ENCODE assay signal across 11 cellular contexts in genomic region chr5:10736808-10737207, GRCh38.
"Had no signal": no experiment of that assay in that cellular context is flagged by ENCODE, and none has a peak within 500 bp of the region (broad histone marks: within the 10 kb centered on the region; RNA-seq: fewer than 3 reads in every experiment).

No MANE protein-coding gene starts in this region.

- H3K9me3 ChIP-seq: upper lobe of right lung had no signal

- DNase-seq: activated CD4-positive, alpha-beta T cell treated with anti-CD3 and anti-CD28 coated beads, Interleukin-2, amount 50 U/mL, for 48 hours; activated naive CD4-positive, alpha-beta T cell treated with anti-CD3 and anti-CD28 coated beads, Interleukin-2, amount 10 ng/mL, durations not matched to agents 7 days and 5 days; endodermal cell; mucosa of descending colon; natural killer cell; stimulated activated CD4-positive, alpha-beta T cell treated with anti-CD3 and anti-CD28 coated beads, Interleukin-2, amount 100 ng/mL, for 48 hours; stimulated activated naive CD4-positive, alpha-beta T cell treated with Interleukin-2 at 50 U/mL for 16 hours; upper lobe of right lung had no signal

- H3K27me3 ChIP-seq: ascending aorta, dorsolateral prefrontal cortex, upper lobe of right lung had no signal

- H3K27ac ChIP-seq: ascending aorta, dorsolateral prefrontal cortex, upper lobe of right lung had no signal

- H3K4me3 Mint-ChIP-seq: activated naive CD4-positive, alpha-beta T cell treated with anti-CD3 and anti-CD28 coated beads, Interleukin-2, amount 10 ng/mL, durations not matched to agents 7 days and 5 days; endodermal cell; natural killer cell had no signal

- H3K36me3 ChIP-seq: upper lobe of right lung had no signal

- H3K4me3 ChIP-seq: ascending aorta, dorsolateral prefrontal cortex, mucosa of descending colon, upper lobe of right lung had no signal

- H3K27me3 Mint-ChIP-seq: activated naive CD4-positive, alpha-beta T cell treated with anti-CD3 and anti-CD28 coated beads, Interleukin-2, amount 10 ng/mL, durations not matched to agents 7 days and 5 days had no signal

- H3K4me1 ChIP-seq: ascending aorta, upper lobe of right lung had no signal

- H3K4me1 Mint-ChIP-seq: activated naive CD4-positive, alpha-beta T cell treated with anti-CD3 and anti-CD28 coated beads, Interleukin-2, amount 10 ng/mL, durations not matched to agents 7 days and 5 days had no signal

- H3K27ac Mint-ChIP-seq: activated naive CD4-positive, alpha-beta T cell treated with anti-CD3 and anti-CD28 coated beads, Interleukin-2, amount 10 ng/mL, durations not matched to agents 7 days and 5 days; activated T-helper 2 cell treated with anti-CD3 and anti-CD28 coated beads, Interferon-gamma antibody, Interleukin-2, Interleukin-4, amounts not matched to agents 10 μg/mL and 5 μg/mL and 100 μg/mL, durations not matched to agents 14 hours and 24 hours and 36 hours; endodermal cell had no signal
